Comparison of ENCODE assay signal across 9 cellular contexts in the genomic region with DNA sequence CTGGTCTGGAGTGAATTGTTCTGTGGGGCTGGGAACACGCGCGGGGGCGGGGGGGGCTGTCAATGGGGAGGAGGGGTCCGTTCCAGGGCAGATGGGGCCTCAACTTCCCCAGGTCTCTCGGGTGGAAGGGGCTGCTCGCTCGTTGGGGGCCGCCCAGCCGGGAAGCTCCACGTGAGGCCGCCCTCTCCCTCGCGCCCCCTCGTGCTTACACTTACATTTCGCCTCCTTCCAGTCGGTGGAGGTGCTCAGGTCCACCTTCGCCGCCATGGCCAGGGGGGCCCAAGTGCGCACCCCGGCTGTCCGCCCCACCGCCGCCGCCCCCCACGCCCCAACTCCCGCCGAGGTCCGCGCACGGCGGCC. TPM values are rescaled to one million over a fixed set of nuclear protein-coding genes. Genes with fewer than 3 reads are reported as not detected.
A peak's percentile ranks its signal among the peaks of the same experiment; 100 is the strongest.
DNase-seq lines count a peak whose midpoint lies in the region; ATAC-seq, FAIRE-seq and TF ChIP-seq lines count a peak whose summit lies in the region.
"Had no signal": no experiment of that assay in that cellular context is flagged by ENCODE, and none has a peak within 500 bp of the region (broad histone marks: within the 10 kb centered on the region; RNA-seq: fewer than 3 reads in every experiment).

No MANE protein-coding gene starts in this region.

- TF ChIP-seq EP300 in esophagus muscularis mucosa (IDR thresholded peaks at IDR 0.05), result no peak

- peak overlapping the region; percentile 61 to 80 (median 78) for H3K27ac ChIP-seq in esophagus muscularis mucosa (replicated peaks in 1 of 4)

- no peak for TF ChIP-seq POLR2A in esophagus muscularis mucosa (IDR thresholded peaks at IDR 0.05; ENCODE audit: low read depth)

- H3K27me3 Mint-ChIP-seq in T-helper 17 cell, result no peaks in the 10 kb centered on the region

- peak; percentile 16 for ATAC-seq in GM21360 (IDR thresholded peaks at IDR 0.05; ENCODE audit: unreplicated experiment)
- peak; percentile 11 for ATAC-seq in T-helper 17 cell
- ATAC-seq in omental fat pad (ENCODE audit: low FRiP score), result peak; percentile 34
- ATAC-seq in GM21447 (IDR thresholded peaks at IDR 0.05; ENCODE audit: unreplicated experiment), result no peak

- H3K36me3 Mint-ChIP-seq in T-helper 17 cell (ENCODE audit: low read depth), result no peaks in the 10 kb centered on the region

- H3K27ac Mint-ChIP-seq in T-helper 17 cell, result peak overlapping the region; percentile 41

- peaks cover 15% of the 10 kb centered on the region for H3K4me1 Mint-ChIP-seq in T-helper 17 cell

- no peaks in the 10 kb centered on the region for H3K36me3 ChIP-seq in esophagus muscularis mucosa

- H3K9me3 ChIP-seq in T-helper 17 cell (ENCODE audit: control insufficient read depth, low read length, poor library complexity, severe bottlenecking), result no peaks in the 10 kb centered on the region
- H3K9me3 ChIP-seq in esophagus muscularis mucosa, result no peaks in the 10 kb centered on the region

- FAIRE-seq in GM19239 (lab: Jason Lieb, UNC), result no peak
- FAIRE-seq: islet of Langerhans had no signal

- H3K4me3 Mint-ChIP-seq in T-helper 17 cell, result peak overlapping the region; percentile 86

- 4% methylated on average over 10 of the region's 32 CpGs for WGBS in esophagus muscularis mucosa

- TF ChIP-seq CTCF in AG09309 (IDR thresholded peaks at IDR 0.05; ENCODE audit: control insufficient read depth, insufficient read depth, low read depth, low read length, missing control alignments), result peak; percentile 8
- no peak for TF ChIP-seq CTCF in esophagus muscularis mucosa (IDR thresholded peaks at IDR 0.05)
- TF ChIP-seq CTCF in omental fat pad (IDR thresholded peaks at IDR 0.05), result no peak
- TF ChIP-seq CTCF in GM20000 (IDR thresholded peaks at IDR 0.05; ENCODE audit: extremely low read depth, missing control alignments), result no peak

- intact Hi-C loops in esophagus muscularis mucosa (cut with DNase I), result no loop called here

- peak overlapping the region; percentile 55 for H3K4me3 ChIP-seq in AG09309 (ENCODE audit: control insufficient read depth, low read depth, low read length)
- H3K4me3 ChIP-seq in esophagus muscularis mucosa, result peak overlapping the region; percentile 66 to 99 (median 84)

- H3K27me3 ChIP-seq in esophagus muscularis mucosa, result no peaks in the 10 kb centered on the region

- no peak for DNase-seq in AG09309 (ENCODE audit: low read depth)
- DNase-seq in T-helper 17 cell, result no peak
- DNase-seq in esophagus muscularis mucosa (ENCODE audit: extremely low spot score), result no peak
- no peak for DNase-seq in omental fat pad (ENCODE audit: low spot score)
- DNase-seq in GM19239 (ENCODE audit: insufficient read length, low spot score), result no peak
- DNase-seq in GM20000 (ENCODE audit: low spot score), result no peak

- peaks cover 9 to 27% (median 22%) of the 10 kb centered on the region in 4 donors for H3K4me1 ChIP-seq in esophagus muscularis mucosa

RNA-seq across cellular contexts. Expression of gene MACROD1, which starts 0.5 kb away (rescaled TPM):
- total RNA-seq in T-helper 17 cell (1 to 10 TPM; 3.9 to 7.5 TPM), esophagus muscularis mucosa (10 to 100 TPM; 28.8 to 70.7 (median 33.7) TPM), omental fat pad (10 to 100 TPM; 13.8 to 40.9 (median 26.2) TPM)

RNA-seq across cellular contexts. Expression of gene STIP1, which starts 20.5 kb away (rescaled TPM):
- total RNA-seq in T-helper 17 cell, result 10 to 100 TPM; 66.9 to 69.1 TPM
- total RNA-seq in esophagus muscularis mucosa, result 100 to 1,000 TPM in 3 of 4 donors, 10 to 100 TPM in 1; 82.2 to 116 (median 101) TPM
- total RNA-seq in omental fat pad, result 100 to 1,000 TPM in 2 of 4 donors, 10 to 100 TPM in 2; 73.0 to 174 (median 135) TPM

RNA-seq across cellular contexts. Expression of gene FERMT3, which starts 41.1 kb away (rescaled TPM):
- 100 to 1,000 TPM; 151 to 182 TPM for total RNA-seq in T-helper 17 cell
- 10 to 100 TPM; 12.9 to 35.5 (median 15.5) TPM for total RNA-seq in esophagus muscularis mucosa
- total RNA-seq in omental fat pad, result 100 to 1,000 TPM in 1 of 4 donors, 10 to 100 TPM in 3; 35.0 to 101 (median 45.6) TPM
